Comparison of ENCODE assay signal across 13 cellular contexts in the genomic region with DNA sequence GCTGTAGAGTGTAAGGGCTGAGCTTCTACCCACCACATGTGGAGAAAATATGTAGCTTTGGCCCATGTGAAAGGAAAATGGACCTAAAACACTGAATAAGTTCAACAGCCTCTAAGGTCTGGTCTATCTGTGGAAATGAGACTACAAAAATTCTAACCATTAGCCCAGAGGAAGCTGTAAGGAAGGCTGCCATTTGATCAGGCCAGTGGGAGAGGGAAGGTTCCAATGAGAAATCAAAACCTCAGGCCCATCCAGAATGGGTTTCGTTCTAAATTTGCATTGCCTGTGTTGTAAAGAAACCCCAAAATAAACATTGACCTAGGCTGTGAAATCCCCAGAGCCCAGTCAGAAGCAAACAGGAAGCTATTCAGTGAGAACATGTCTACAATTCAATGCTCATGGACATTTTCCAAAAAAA.
DNase-seq lines count a peak whose midpoint lies in the region; ATAC-seq, FAIRE-seq and TF ChIP-seq lines count a peak whose summit lies in the region.
"Had no signal": no experiment of that assay in that cellular context is flagged by ENCODE, and none has a peak within 500 bp of the region (broad histone marks: within the 10 kb centered on the region; RNA-seq: fewer than 3 reads in every experiment).

No MANE protein-coding gene starts in this region.

- in situ Hi-C loops in astrocyte of the cerebellum (cut with HindIII; ENCODE audit: low sequenced_read_pairs): no loop called here

- POLR2A ChIA-PET in activated CD8-positive, alpha-beta T cell treated with anti-CD3 and anti-CD28 coated beads, Interleukin-2, amount 10 ng/mL, durations not matched to agents 7 days and 5 days (lab: Charles Lee): no interaction called here

- H3K56ac ChIP-seq in mesendoderm (ENCODE audit: low read length): no peak overlapping the region

- no CpG with 5 or more reads among the region's 1 CpG for WGBS in mesendoderm (ENCODE audit: extremely low coverage, insufficient coverage, low lambda C conversion rate)

- no peak for FAIRE-seq in GM19239 (lab: Jason Lieb, UNC)
- FAIRE-seq: H1 had no signal

- H3K9ac ChIP-seq in mesendoderm (ENCODE audit: low read length): no peak overlapping the region

- H3K27ac ChIP-seq in mesendoderm (ENCODE audit: low read depth, low read length): no peak overlapping the region
- H3K27ac ChIP-seq: upper lobe of right lung, VCaP had no signal

- H3K18ac ChIP-seq in mesendoderm (ENCODE audit: low read length): peak overlapping the region; percentile 5

- no peak overlapping the region for H4K8ac ChIP-seq in mesendoderm (ENCODE audit: low read depth, low read length)

- H2AK5ac ChIP-seq in mesendoderm (ENCODE audit: low read length): no peak overlapping the region

- TF ChIP-seq CTCF in GM12865 (IDR thresholded peaks at IDR 0.05; ENCODE audit: insufficient read depth, low read depth, low read length, missing control alignments) (no peak), astrocyte of the cerebellum (IDR thresholded peaks at IDR 0.05; ENCODE audit: low read depth, low read length, missing control alignments) (no peak)

- H3K79me2 ChIP-seq in mesendoderm (ENCODE audit: control insufficient read depth, insufficient read depth, low read length): no peaks in the 10 kb centered on the region

- no peak overlapping the region for H2BK5ac ChIP-seq in mesendoderm (ENCODE audit: low read length)

- no peak overlapping the region for H3K23ac ChIP-seq in mesendoderm (ENCODE audit: low read length)

- no peak overlapping the region for H3K4me3 ChIP-seq in GM12865 (ENCODE audit: low read depth, low read length)
- H3K4me3 ChIP-seq in astrocyte of the cerebellum (ENCODE audit: low read depth, low read length): no peak overlapping the region
- H3K4me3 ChIP-seq in mesendoderm (ENCODE audit: low read length): no peak overlapping the region
- H3K4me3 ChIP-seq: upper lobe of right lung had no signal

- CTCF ChIA-PET in activated CD8-positive, alpha-beta T cell treated with anti-CD3 and anti-CD28 coated beads, Interleukin-2, amount 10 ng/mL, durations not matched to agents 7 days and 5 days (lab: Charles Lee): no interaction called here

- no peak overlapping the region for H2BK15ac ChIP-seq in mesendoderm (replicated peaks; ENCODE audit: low read depth)

- no peaks in the 10 kb centered on the region for H3K4me1 ChIP-seq in mesendoderm (ENCODE audit: control insufficient read depth, low read depth, low read length)
- H3K4me1 ChIP-seq: upper lobe of right lung had no signal

- H3K27me3 Mint-ChIP-seq in activated CD8-positive, alpha-beta T cell treated with anti-CD3 and anti-CD28 coated beads, Interleukin-2, amount 10 ng/mL, durations not matched to agents 7 days and 5 days (ENCODE audit: low read depth): no peaks in the 10 kb centered on the region
- H3K27me3 Mint-ChIP-seq: activated naive CD8-positive, alpha-beta T cell treated with anti-CD3 and anti-CD28 coated beads for 36 hours had no signal

- no peaks in the 10 kb centered on the region for H3K4me1 Mint-ChIP-seq in activated CD8-positive, alpha-beta T cell treated with anti-CD3 and anti-CD28 coated beads, Interleukin-2, amount 10 ng/mL, durations not matched to agents 7 days and 5 days (ENCODE audit: low read depth)
- H3K4me1 Mint-ChIP-seq: activated naive CD8-positive, alpha-beta T cell treated with anti-CD3 and anti-CD28 coated beads for 36 hours had no signal

- H2BK120ac ChIP-seq in mesendoderm (ENCODE audit: low read depth, low read length): no peak overlapping the region

- no peaks in the 10 kb centered on the region for H3K9me3 Mint-ChIP-seq in activated CD8-positive, alpha-beta T cell treated with anti-CD3 and anti-CD28 coated beads, Interleukin-2, amount 10 ng/mL, durations not matched to agents 7 days and 5 days (ENCODE audit: insufficient read depth)

- no peaks in the 10 kb centered on the region for H3K79me1 ChIP-seq in mesendoderm (ENCODE audit: low read length)

- no peak overlapping the region for H3K27ac Mint-ChIP-seq in activated CD8-positive, alpha-beta T cell treated with anti-CD3 and anti-CD28 coated beads, Interleukin-2, amount 10 ng/mL, durations not matched to agents 7 days and 5 days
- H3K27ac Mint-ChIP-seq: activated naive CD8-positive, alpha-beta T cell treated with anti-CD3 and anti-CD28 coated beads for 36 hours had no signal

- H3K36me3 ChIP-seq in mesendoderm (ENCODE audit: control insufficient read depth, insufficient read depth, low read length): no peaks in the 10 kb centered on the region
- H3K36me3 ChIP-seq: upper lobe of right lung had no signal

- no peak overlapping the region for H3K4ac ChIP-seq in mesendoderm (ENCODE audit: low read depth, low read length)

- H3K4me2 ChIP-seq in mesendoderm (ENCODE audit: low read length): no peak overlapping the region

- no peak overlapping the region for H3K4me3 Mint-ChIP-seq in activated CD8-positive, alpha-beta T cell treated with anti-CD3 and anti-CD28 coated beads, Interleukin-2, amount 10 ng/mL, durations not matched to agents 7 days and 5 days
- H3K4me3 Mint-ChIP-seq: activated naive CD8-positive, alpha-beta T cell treated with anti-CD3 and anti-CD28 coated beads for 36 hours had no signal

- H4K5ac ChIP-seq in mesendoderm (ENCODE audit: low read length): no peak overlapping the region

- ATAC-seq in HG02588 (IDR thresholded peaks at IDR 0.05; ENCODE audit: unreplicated experiment): peak; percentile 82
- ATAC-seq in activated CD8-positive, alpha-beta T cell treated with anti-CD3 and anti-CD28 coated beads, Interleukin-2, amount 10 ng/mL, durations not matched to agents 7 days and 5 days: no peak
- ATAC-seq: upper lobe of right lung had no signal

- no peaks in the 10 kb centered on the region for H3K27me3 ChIP-seq in mesendoderm (ENCODE audit: insufficient read depth, low read length, poor library complexity)
- H3K27me3 ChIP-seq: upper lobe of right lung had no signal

- no peaks in the 10 kb centered on the region for H3K36me3 Mint-ChIP-seq in activated CD8-positive, alpha-beta T cell treated with anti-CD3 and anti-CD28 coated beads, Interleukin-2, amount 10 ng/mL, durations not matched to agents 7 days and 5 days (ENCODE audit: low read depth)
- H3K36me3 Mint-ChIP-seq: activated naive CD8-positive, alpha-beta T cell treated with anti-CD3 and anti-CD28 coated beads for 36 hours had no signal

- DNase-seq in GM12865 (ENCODE audit: low read depth) (peak; percentile 33), astrocyte of the cerebellum (ENCODE audit: low read depth) (peak; percentile 79), mesendoderm (no peak), OCI-M1 (lab: John Stamatoyannopoulos, UW) (no peak), GM19239 (ENCODE audit: insufficient read length, low spot score) (no peak)
- no peak for DNase-seq in activated CD8-positive, alpha-beta memory T cell treated with anti-CD3 and anti-CD28 coated beads, Interleukin-2, amount 50 U/mL, for 48 hours
- no peak for DNase-seq in activated CD8-positive, alpha-beta T cell treated with anti-CD3 and anti-CD28 coated beads, Interleukin-2, amount 10 ng/mL, durations not matched to agents 7 days and 5 days
- DNase-seq: activated naive CD8-positive, alpha-beta T cell treated with anti-CD3 and anti-CD28 coated beads for 36 hours; KBM-7; upper lobe of right lung had no signal

Comparison
In these comparisons a context has a peak if more than half of its experiments do, and no peak if none do; other contexts are left out.
1. DNase-seq: peak in GM12865 (single experiment) and astrocyte of the cerebellum (single experiment); none in mesendoderm (single experiment), activated CD8-positive, alpha-beta memory T cell treated with anti-CD3 and anti-CD28 coated beads, Interleukin-2, amount 50 U/mL, for 48 hours (single experiment), OCI-M1 (single experiment), activated CD8-positive, alpha-beta T cell treated with anti-CD3 and anti-CD28 coated beads, Interleukin-2, amount 10 ng/mL, durations not matched to agents 7 days and 5 days (single experiment) and GM19239 (single experiment).